In the genomic region with DNA sequence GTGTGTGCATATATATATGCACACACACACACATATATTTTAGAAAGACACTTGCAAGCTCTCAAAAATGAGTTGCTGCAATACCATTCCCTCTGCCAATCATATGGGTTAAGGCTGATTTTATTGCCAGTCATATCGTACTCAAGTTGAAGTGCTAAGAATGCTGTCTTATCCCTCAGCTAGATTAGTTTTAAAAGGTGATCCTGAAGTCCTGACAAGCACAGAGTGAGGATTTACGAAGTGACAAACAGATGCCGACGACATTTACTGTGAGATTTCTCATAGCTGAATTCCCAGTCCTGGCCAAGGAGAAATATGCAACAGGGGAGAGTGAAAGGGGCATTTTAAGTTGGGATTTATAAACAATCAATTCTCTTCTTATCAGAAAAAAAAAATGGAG, we compare ENCODE assay signal across 3 cellular contexts.
"Had no signal": no experiment of that assay in that cellular context is flagged by ENCODE, and none has a peak within 500 bp of the region (broad histone marks: within the 10 kb centered on the region; RNA-seq: fewer than 3 reads in every experiment).

No MANE protein-coding gene starts in this region.

- DNase-seq: GDM1, GF-D8 had no signal

- H3K4me3 ChIP-seq: GM12878 had no signal
